Comparison of ENCODE assay signal across 18 cellular contexts in genomic region chr2:74966893-74967292, GRCh38. TPM values are rescaled to one million over a fixed set of nuclear protein-coding genes. Genes with fewer than 3 reads are reported as not detected.
A peak's percentile ranks its signal among the peaks of the same experiment; 100 is the strongest.
DNase-seq lines count a peak whose midpoint lies in the region; ATAC-seq and TF ChIP-seq lines count a peak whose summit lies in the region.
"Had no signal": no experiment of that assay in that cellular context is flagged by ENCODE, and none has a peak within 500 bp of the region (broad histone marks: within the 10 kb centered on the region; RNA-seq: fewer than 3 reads in every experiment).

No MANE protein-coding gene starts in this region.

- H2BK5ac ChIP-seq in neuronal stem cell (ENCODE audit: low read length), result no peak overlapping the region

- intact Hi-C loops in natural killer cell (cut with micrococcal nuclease) (no loop called here), colonic mucosa (cut with DNase I) (no loop called here), left colon (cut with DNase I, micrococcal nuclease) (no loop called here)
- intact Hi-C loops in activated T-helper 2 cell treated with anti-CD3 and anti-CD28 coated beads, Interferon-gamma antibody, Interleukin-2, Interleukin-4, amounts not matched to agents 10 μg/mL and 5 μg/mL and 100 μg/mL, durations not matched to agents 14 hours and 24 hours and 36 hours (cut with micrococcal nuclease), result no loop called here

- H3K4me1 ChIP-seq in neuronal stem cell (ENCODE audit: control insufficient read depth in 2 of 2, insufficient read depth in 1 of 2, low read depth in 1 of 2, low read length in 2 of 2) (no peaks in the 10 kb centered on the region), colonic mucosa (no peaks in the 10 kb centered on the region)
- H3K4me1 ChIP-seq: A549 had no signal

- no peak overlapping the region for H3K4ac ChIP-seq in neuronal stem cell (ENCODE audit: low read length)

- peaks cover 1% of the 10 kb centered on the region for H3K79me1 ChIP-seq in neuronal stem cell (ENCODE audit: low read depth, low read length)

- no peaks in the 10 kb centered on the region for H3K27me3 Mint-ChIP-seq in activated CD4-positive, alpha-beta T cell treated with anti-CD3 and anti-CD28 coated beads, Interleukin-2, amount 10 ng/mL, durations not matched to agents 7 days and 5 days
- H3K27me3 Mint-ChIP-seq in natural killer cell treated with Interleukin-12 subunit alpha and Interleukin-12 subunit beta and Interleukin-15 and Interleukin-18, amount 100 ng/mL, for 72 hours, result no peaks in the 10 kb centered on the region
- no peaks in the 10 kb centered on the region for H3K27me3 Mint-ChIP-seq in natural killer cell (ENCODE audit: low read depth in 2 of 2)
- no peaks in the 10 kb centered on the region for H3K27me3 Mint-ChIP-seq in activated T-helper 2 cell treated with anti-CD3 and anti-CD28 coated beads, Interferon-gamma antibody, Interleukin-2, Interleukin-4, amounts not matched to agents 10 μg/mL and 5 μg/mL and 100 μg/mL, durations not matched to agents 14 hours and 24 hours and 36 hours (ENCODE audit: low read depth)

- H2BK15ac ChIP-seq in neuronal stem cell (ENCODE audit: low read length), result no peak overlapping the region

- H4K91ac ChIP-seq in neuronal stem cell (ENCODE audit: low read depth, low read length, poor library complexity), result no peak overlapping the region

- H3K23ac ChIP-seq in neuronal stem cell (ENCODE audit: low read depth, low read length, poor library complexity), result no peak overlapping the region

- H3K36me3 ChIP-seq in neuronal stem cell (replicated peaks in 1 of 2; ENCODE audit: control insufficient read depth in 2 of 2, insufficient read depth in 2 of 2, low read length in 2 of 2) (peaks cover 5 to 6% of the 10 kb centered on the region in 2 donors), colonic mucosa (peaks cover 6% of the 10 kb centered on the region)

- no peak overlapping the region for H2AFZ ChIP-seq in neuronal stem cell (ENCODE audit: low read length)

- no peak overlapping the region for H2AK5ac ChIP-seq in neuronal stem cell (ENCODE audit: low read depth, low read length)

- H2BK12ac ChIP-seq in neuronal stem cell (ENCODE audit: low read length), result no peak overlapping the region

- no peak overlapping the region for H3K14ac ChIP-seq in neuronal stem cell (ENCODE audit: low read length)

- H3K9ac ChIP-seq in neuronal stem cell (ENCODE audit: low read depth, low read length, poor library complexity) (no peak overlapping the region), colonic mucosa (ENCODE audit: low read depth in 2 of 2, low read length in 2 of 2) (no peak overlapping the region)

- ATAC-seq in natural killer cell treated with Interleukin-12 subunit alpha and Interleukin-12 subunit beta and Interleukin-15 and Interleukin-18, amount 100 ng/mL, for 72 hours, result no peak
- no peak for ATAC-seq in natural killer cell
- no peak for ATAC-seq in left colon
- ATAC-seq: A549, HepG2 had no signal

- peak overlapping the region; percentile 3 for H3K4me3 Mint-ChIP-seq in activated CD4-positive, alpha-beta T cell treated with anti-CD3 and anti-CD28 coated beads, Interleukin-2, amount 10 ng/mL, durations not matched to agents 7 days and 5 days
- H3K4me3 Mint-ChIP-seq in natural killer cell treated with Interleukin-12 subunit alpha and Interleukin-12 subunit beta and Interleukin-15 and Interleukin-18, amount 100 ng/mL, for 72 hours, result peak overlapping the region; percentile 35
- no peak overlapping the region for H3K4me3 Mint-ChIP-seq in natural killer cell
- no peak overlapping the region for H3K4me3 Mint-ChIP-seq in activated T-helper 2 cell treated with anti-CD3 and anti-CD28 coated beads, Interferon-gamma antibody, Interleukin-2, Interleukin-4, amounts not matched to agents 10 μg/mL and 5 μg/mL and 100 μg/mL, durations not matched to agents 14 hours and 24 hours and 36 hours (ENCODE audit: low read depth)

- no peak overlapping the region for H4K8ac ChIP-seq in neuronal stem cell (ENCODE audit: low read depth, low read length)

- no peak overlapping the region for H3K4me3 ChIP-seq in neuronal stem cell (ENCODE audit: low read length in 2 of 2)
- no peak overlapping the region for H3K4me3 ChIP-seq in colonic mucosa
- H3K4me3 ChIP-seq: A549 had no signal

- no peak overlapping the region for H3K18ac ChIP-seq in neuronal stem cell (ENCODE audit: low read length)

- H3K27me3 ChIP-seq in neuronal stem cell (ENCODE audit: control insufficient read depth in 3 of 3, insufficient read depth in 3 of 3, low read depth in 1 of 3, low read length in 3 of 3) (no peaks in the 10 kb centered on the region), colonic mucosa (no peaks in the 10 kb centered on the region)

- H3K36me3 Mint-ChIP-seq in activated CD4-positive, alpha-beta T cell treated with anti-CD3 and anti-CD28 coated beads, Interleukin-2, amount 10 ng/mL, durations not matched to agents 7 days and 5 days (ENCODE audit: low read depth), result peaks cover 57% of the 10 kb centered on the region
- H3K36me3 Mint-ChIP-seq in natural killer cell treated with Interleukin-12 subunit alpha and Interleukin-12 subunit beta and Interleukin-15 and Interleukin-18, amount 100 ng/mL, for 72 hours, result peaks cover 47% of the 10 kb centered on the region
- H3K36me3 Mint-ChIP-seq in natural killer cell, result peaks cover 10% of the 10 kb centered on the region
- H3K36me3 Mint-ChIP-seq in activated T-helper 2 cell treated with anti-CD3 and anti-CD28 coated beads, Interferon-gamma antibody, Interleukin-2, Interleukin-4, amounts not matched to agents 10 μg/mL and 5 μg/mL and 100 μg/mL, durations not matched to agents 14 hours and 24 hours and 36 hours (ENCODE audit: low read depth), result peaks cover 67% of the 10 kb centered on the region

- CTCF ChIA-PET in activated CD4-positive, alpha-beta T cell treated with anti-CD3 and anti-CD28 coated beads, Interleukin-2, amount 10 ng/mL, durations not matched to agents 7 days and 5 days (lab: Charles Lee), result interaction anchor here (0.8 kb wide), 1 partner anchor 19 kb away, joined by 5 read pairs; no protein-coding TSS in a partner anchor

- H3K27ac ChIP-seq in neuronal stem cell (replicated peaks; ENCODE audit: low read length), result no peak overlapping the region
- H3K27ac ChIP-seq in colonic mucosa, result no peak overlapping the region
- H3K27ac ChIP-seq: A549, C4-2B had no signal

- no peak overlapping the region for H3K4me2 ChIP-seq in neuronal stem cell (ENCODE audit: insufficient read depth, low read length, poor library complexity, severe bottlenecking)
- H3K4me2 ChIP-seq: A549 had no signal

- no peak overlapping the region for H2BK120ac ChIP-seq in neuronal stem cell (ENCODE audit: low read depth, low read length)

- POLR2A ChIA-PET in activated CD4-positive, alpha-beta T cell treated with anti-CD3 and anti-CD28 coated beads, Interleukin-2, amount 10 ng/mL, durations not matched to agents 7 days and 5 days (lab: Charles Lee), result no interaction called here

- no peak for TF ChIP-seq CTCF in natural killer cell (IDR thresholded peaks at IDR 0.05)
- no peak for TF ChIP-seq CTCF in colonic mucosa (IDR thresholded peaks at IDR 0.05)

- H3K4me1 Mint-ChIP-seq in activated CD4-positive, alpha-beta T cell treated with anti-CD3 and anti-CD28 coated beads, Interleukin-2, amount 10 ng/mL, durations not matched to agents 7 days and 5 days, result peaks cover 25% of the 10 kb centered on the region
- H3K4me1 Mint-ChIP-seq in natural killer cell treated with Interleukin-12 subunit alpha and Interleukin-12 subunit beta and Interleukin-15 and Interleukin-18, amount 100 ng/mL, for 72 hours (ENCODE audit: low read depth in 2 of 2), result peaks cover 15 to 24% of the 10 kb centered on the region in 2 donors
- peaks cover 10 to 12% of the 10 kb centered on the region in 2 donors for H3K4me1 Mint-ChIP-seq in natural killer cell
- H3K4me1 Mint-ChIP-seq in activated T-helper 2 cell treated with anti-CD3 and anti-CD28 coated beads, Interferon-gamma antibody, Interleukin-2, Interleukin-4, amounts not matched to agents 10 μg/mL and 5 μg/mL and 100 μg/mL, durations not matched to agents 14 hours and 24 hours and 36 hours (ENCODE audit: low read depth), result peaks cover 9% of the 10 kb centered on the region

- no peak for DNase-seq in activated CD4-positive, alpha-beta T cell treated with anti-CD3 and anti-CD28 coated beads, Interleukin-2, amount 10 ng/mL, durations not matched to agents 7 days and 5 days
- DNase-seq in activated CD4-positive, alpha-beta T cell treated with anti-CD3 and anti-CD28 coated beads for 1 hour, result no peak
- DNase-seq in natural killer cell treated with Interleukin-12 subunit alpha and Interleukin-12 subunit beta and Interleukin-15 and Interleukin-18, amount 100 ng/mL, for 72 hours (ENCODE audit: low spot score), result no peak
- DNase-seq in natural killer cell (no peak), neuronal stem cell (ENCODE audit: low spot score) (no peak), colonic mucosa (no peak), left colon (no peak)
- no peak for DNase-seq in activated T-helper 2 cell treated with anti-CD3 and anti-CD28 coated beads, Interferon-gamma antibody, Interleukin-2, Interleukin-4, amounts not matched to agents 10 μg/mL and 5 μg/mL and 100 μg/mL, durations not matched to agents 14 hours and 24 hours and 36 hours (ENCODE audit: low spot score)
- DNase-seq: Calu3, DMS79, HCEC 1CT, MM.1S, NCI-H1105, NCI-H1694 treated with DMSO at 0.1 percent for 48 hours, NCI-H69 had no signal

- no CpG with 5 or more reads among the region's 1 CpG for WGBS in neuronal stem cell (ENCODE audit: extremely low coverage in 2 of 2, insufficient read length in 2 of 2, insufficient replicate concordance in 1 of 2), 2 donors

- H3K9me3 Mint-ChIP-seq in activated CD4-positive, alpha-beta T cell treated with anti-CD3 and anti-CD28 coated beads, Interleukin-2, amount 10 ng/mL, durations not matched to agents 7 days and 5 days, result peaks cover 21% of the 10 kb centered on the region
- no peaks in the 10 kb centered on the region for H3K9me3 Mint-ChIP-seq in natural killer cell treated with Interleukin-12 subunit alpha and Interleukin-12 subunit beta and Interleukin-15 and Interleukin-18, amount 100 ng/mL, for 72 hours
- H3K9me3 Mint-ChIP-seq in natural killer cell, result no peaks in the 10 kb centered on the region
- peaks cover 37% of the 10 kb centered on the region for H3K9me3 Mint-ChIP-seq in activated T-helper 2 cell treated with anti-CD3 and anti-CD28 coated beads, Interferon-gamma antibody, Interleukin-2, Interleukin-4, amounts not matched to agents 10 μg/mL and 5 μg/mL and 100 μg/mL, durations not matched to agents 14 hours and 24 hours and 36 hours

- peak overlapping the region; percentile 91 for H3K27ac Mint-ChIP-seq in activated CD4-positive, alpha-beta T cell treated with anti-CD3 and anti-CD28 coated beads, Interleukin-2, amount 10 ng/mL, durations not matched to agents 7 days and 5 days
- H3K27ac Mint-ChIP-seq in natural killer cell treated with Interleukin-12 subunit alpha and Interleukin-12 subunit beta and Interleukin-15 and Interleukin-18, amount 100 ng/mL, for 72 hours, result no peak overlapping the region
- no peak overlapping the region for H3K27ac Mint-ChIP-seq in natural killer cell
- peak overlapping the region; percentile 2 for H3K27ac Mint-ChIP-seq in activated T-helper 2 cell treated with anti-CD3 and anti-CD28 coated beads, Interferon-gamma antibody, Interleukin-2, Interleukin-4, amounts not matched to agents 10 μg/mL and 5 μg/mL and 100 μg/mL, durations not matched to agents 14 hours and 24 hours and 36 hours

- H3K9me3 ChIP-seq in neuronal stem cell (replicated peaks in 1 of 2; ENCODE audit: control insufficient read depth in 2 of 2, insufficient read depth in 1 of 2, low read depth in 1 of 2, low read length in 2 of 2) (no peaks in the 10 kb centered on the region), colonic mucosa (no peaks in the 10 kb centered on the region)
- H3K9me3 ChIP-seq: A549 had no signal

RNA-seq across cellular contexts. Expression of gene POLE4, which starts 8.4 kb away (rescaled TPM):
- 10 to 100 TPM; 35.5 to 39.5 TPM for total RNA-seq in activated CD4-positive, alpha-beta T cell treated with anti-CD3 and anti-CD28 coated beads, Interleukin-2, amount 10 ng/mL, durations not matched to agents 7 days and 5 days
- total RNA-seq in natural killer cell treated with Interleukin-12 subunit alpha and Interleukin-12 subunit beta and Interleukin-15 and Interleukin-18, amount 100 ng/mL, for 72 hours, result 10 to 100 TPM; 32.8 to 60.7 TPM
- total RNA-seq in natural killer cell, result 10 to 100 TPM; 31.1 to 35.3 (median 34.4) TPM
- 46.1 and 55.3 TPM in 2 replicates for total RNA-seq in activated T-helper 2 cell treated with anti-CD3 and anti-CD28 coated beads, Interferon-gamma antibody, Interleukin-2, Interleukin-4, amounts not matched to agents 10 μg/mL and 5 μg/mL and 100 μg/mL, durations not matched to agents 14 hours and 24 hours and 36 hours
- 19.0 TPM for polyA plus RNA-seq in neuronal stem cell (2013, experiment 1 of 2)
- 17.4 TPM for polyA plus RNA-seq in neuronal stem cell (2013, experiment 2 of 2)
- 10 to 100 TPM; 59.2 to 61.8 TPM for total RNA-seq in colonic mucosa
- 10 to 100 TPM; 64.9 to 68.3 TPM for total RNA-seq in left colon

Comparison
In these comparisons a context has a peak if more than half of its experiments do, and no peak if none do; other contexts are left out.
1. H3K4me3 Mint-ChIP-seq: peak in activated CD4-positive, alpha-beta T cell treated with anti-CD3 and anti-CD28 coated beads, Interleukin-2, amount 10 ng/mL, durations not matched to agents 7 days and 5 days (single experiment) and natural killer cell treated with Interleukin-12 subunit alpha and Interleukin-12 subunit beta and Interleukin-15 and Interleukin-18, amount 100 ng/mL, for 72 hours (single experiment); none in natural killer cell (single experiment) and activated T-helper 2 cell treated with anti-CD3 and anti-CD28 coated beads, Interferon-gamma antibody, Interleukin-2, Interleukin-4, amounts not matched to agents 10 μg/mL and 5 μg/mL and 100 μg/mL, durations not matched to agents 14 hours and 24 hours and 36 hours (single experiment).
2. H3K27ac Mint-ChIP-seq: peak in activated CD4-positive, alpha-beta T cell treated with anti-CD3 and anti-CD28 coated beads, Interleukin-2, amount 10 ng/mL, durations not matched to agents 7 days and 5 days (single experiment) and activated T-helper 2 cell treated with anti-CD3 and anti-CD28 coated beads, Interferon-gamma antibody, Interleukin-2, Interleukin-4, amounts not matched to agents 10 μg/mL and 5 μg/mL and 100 μg/mL, durations not matched to agents 14 hours and 24 hours and 36 hours (single experiment); none in natural killer cell treated with Interleukin-12 subunit alpha and Interleukin-12 subunit beta and Interleukin-15 and Interleukin-18, amount 100 ng/mL, for 72 hours (0 of 2) and natural killer cell (0 of 2).